8 cellular contexts compared by ENCODE assay signal in genomic region chr3:157606392-157607197, GRCh38.
DNase-seq lines count a peak whose midpoint lies in the region; ATAC-seq and TF ChIP-seq lines count a peak whose summit lies in the region.

No MANE protein-coding gene starts in this region.

- H3K27me3 Mint-ChIP-seq in natural killer cell treated with Interleukin-12 subunit alpha and Interleukin-12 subunit beta and Interleukin-15 and Interleukin-18, amount 100 ng/mL, for 72 hours = peaks cover 8 to 17% of the 10 kb centered on the region in 2 donors

- TF ChIP-seq CTCF in epithelial cell of proximal tubule (conservative IDR thresholded peaks at IDR 0.05; ENCODE audit: low read depth, low read length) = peak; percentile 92

- peak; percentile 88 for ATAC-seq in GM19372 (IDR thresholded peaks at IDR 0.05; ENCODE audit: low read depth, unreplicated experiment)
- ATAC-seq in HG03439 (IDR thresholded peaks at IDR 0.05; ENCODE audit: unreplicated experiment) = peak; percentile 88
- peak; percentile 79 to 80 for ATAC-seq in natural killer cell treated with Interleukin-12 subunit alpha and Interleukin-12 subunit beta and Interleukin-15 and Interleukin-18, amount 100 ng/mL, for 72 hours

- peaks cover 0 to 5% of the 10 kb centered on the region in 2 donors for H3K4me1 Mint-ChIP-seq in natural killer cell treated with Interleukin-12 subunit alpha and Interleukin-12 subunit beta and Interleukin-15 and Interleukin-18, amount 100 ng/mL, for 72 hours (ENCODE audit: low read depth in 2 of 2)

- DNase-seq in COR-L47 (lab: John Stamatoyannopoulos, UW) (peak; percentile 67), NOMO-1 treated with DMSO at 0.1 percent for 48 hours (lab: John Stamatoyannopoulos, UW; ENCODE audit: unreplicated experiment) (peak; percentile 79), epithelial cell of proximal tubule (ENCODE audit: low read depth) (no peak)
- DNase-seq in activated CD8-positive, alpha-beta memory T cell treated with anti-CD3 and anti-CD28 coated beads, Interleukin-2, amount 50 U/mL, for 24 hours (ENCODE audit: extremely low read depth) = peak; percentile 29
- DNase-seq in natural killer cell treated with Interleukin-12 subunit alpha and Interleukin-12 subunit beta and Interleukin-15 and Interleukin-18, amount 100 ng/mL, for 72 hours (ENCODE audit: low spot score) = peak; percentile 76
- DNase-seq in stimulated activated naive CD4-positive, alpha-beta T cell treated with Interleukin-2 at 50 U/mL for 16 hours (lab: John Stamatoyannopoulos, UW) = peak; percentile 44

- H3K4me3 ChIP-seq in epithelial cell of proximal tubule (ENCODE audit: low read depth, low read length) = no peak overlapping the region

- no peaks in the 10 kb centered on the region for H3K36me3 Mint-ChIP-seq in natural killer cell treated with Interleukin-12 subunit alpha and Interleukin-12 subunit beta and Interleukin-15 and Interleukin-18, amount 100 ng/mL, for 72 hours

- no peak overlapping the region for H3K27ac Mint-ChIP-seq in natural killer cell treated with Interleukin-12 subunit alpha and Interleukin-12 subunit beta and Interleukin-15 and Interleukin-18, amount 100 ng/mL, for 72 hours

- H3K4me3 Mint-ChIP-seq in natural killer cell treated with Interleukin-12 subunit alpha and Interleukin-12 subunit beta and Interleukin-15 and Interleukin-18, amount 100 ng/mL, for 72 hours = no peak overlapping the region

- no peaks in the 10 kb centered on the region for H3K9me3 Mint-ChIP-seq in natural killer cell treated with Interleukin-12 subunit alpha and Interleukin-12 subunit beta and Interleukin-15 and Interleukin-18, amount 100 ng/mL, for 72 hours
